ENCODE assay signal across 9 cellular contexts in genomic region chr5:155004138-155004744, GRCh38. TPM values are rescaled to one million over a fixed set of nuclear protein-coding genes. Genes with fewer than 3 reads are reported as not detected.
DNase-seq lines count a peak whose midpoint lies in the region; ATAC-seq and TF ChIP-seq lines count a peak whose summit lies in the region.
"Had no signal": no experiment of that assay in that cellular context is flagged by ENCODE, and none has a peak within 500 bp of the region (broad histone marks: within the 10 kb centered on the region; RNA-seq: fewer than 3 reads in every experiment).

No MANE protein-coding gene starts in this region.

- H4K91ac ChIP-seq in H9 (ENCODE audit: insufficient read length, low read depth, low read length): no peak overlapping the region

- CTCF ChIA-PET in activated CD8-positive, alpha-beta T cell treated with anti-CD3 and anti-CD28 coated beads for 36 hours (lab: Charles Lee): interaction anchor here (0.6 to 2.9 kb wide), 5 partner anchors 16 to 62 kb away, joined by 3 to 16 read pairs (median 3); no protein-coding TSS in a partner anchor

- no peak overlapping the region for H3K56ac ChIP-seq in H9 (ENCODE audit: insufficient read length, low read depth, low read length)

- no peak overlapping the region for H3T11ph ChIP-seq in H9 (ENCODE audit: low read length)

- peaks cover 2% of the 10 kb centered on the region in 2 experiments; a peak in 3 of 5 replicates for H3K9me3 Mint-ChIP-seq in H9
- no peaks in the 10 kb centered on the region for H3K9me3 Mint-ChIP-seq in activated CD8-positive, alpha-beta T cell treated with anti-CD3 and anti-CD28 coated beads for 36 hours
- no peaks in the 10 kb centered on the region for H3K9me3 Mint-ChIP-seq in T-helper 2 cell treated with Interferon-gamma antibody and Interleukin-4, amounts not matched to agents 5 μg/mL and 100 μg/mL, for 36 hours

- no CpG with 5 or more reads among the region's 11 CpGs for WGBS in H9 (ENCODE audit: extremely low coverage, insufficient read length, low lambda C conversion rate)

- H2AK5ac ChIP-seq in H9 (ENCODE audit: insufficient read length, low read length): no peak overlapping the region

- H3K27me3 Mint-ChIP-seq in H9 (ENCODE audit: low read depth): peaks cover 2% of the 10 kb centered on the region; the same call in 1 of the 2 replicates
- peaks cover 12% of the 10 kb centered on the region for H3K27me3 Mint-ChIP-seq in activated CD8-positive, alpha-beta T cell treated with anti-CD3 and anti-CD28 coated beads for 36 hours
- peaks cover 9% of the 10 kb centered on the region for H3K27me3 Mint-ChIP-seq in T-helper 2 cell treated with Interferon-gamma antibody and Interleukin-4, amounts not matched to agents 5 μg/mL and 100 μg/mL, for 36 hours (ENCODE audit: low read depth)

- no peak overlapping the region for H2BK15ac ChIP-seq in H9 (ENCODE audit: low read depth, low read length)

- H3K27me3 ChIP-seq in H9 (ENCODE audit: insufficient read depth, low read length): no peaks in the 10 kb centered on the region

- H3K36me3 Mint-ChIP-seq in H9 (ENCODE audit: insufficient read depth in 1 of 3, low read depth in 3 of 3): no peaks in the 10 kb centered on the region
- H3K36me3 Mint-ChIP-seq in activated CD8-positive, alpha-beta T cell treated with anti-CD3 and anti-CD28 coated beads for 36 hours (ENCODE audit: low read depth): no peaks in the 10 kb centered on the region
- H3K36me3 Mint-ChIP-seq in T-helper 2 cell treated with Interferon-gamma antibody and Interleukin-4, amounts not matched to agents 5 μg/mL and 100 μg/mL, for 36 hours (ENCODE audit: low read depth): no peaks in the 10 kb centered on the region

- H3K4me1 ChIP-seq in H9 (ENCODE audit: insufficient read depth, low read length): no peaks in the 10 kb centered on the region
- H3K4me1 ChIP-seq: HAP-1 had no signal

- H2AFZ ChIP-seq in H9 (ENCODE audit: low read length): no peak overlapping the region

- no peak overlapping the region for H3K4me2 ChIP-seq in H9 (ENCODE audit: insufficient read depth, insufficient read length, low read length)

- H3K4ac ChIP-seq in H9 (ENCODE audit: low read depth, low read length): no peak overlapping the region

- intact Hi-C loops in activated CD8-positive, alpha-beta T cell treated with anti-CD3 and anti-CD28 coated beads for 36 hours (cut with micrococcal nuclease): no loop called here

- H3K18ac ChIP-seq in H9 (ENCODE audit: insufficient read length, low read depth, low read length): no peak overlapping the region

- no peak overlapping the region for H2BK5ac ChIP-seq in H9 (ENCODE audit: insufficient read length, low read length)

- H3K79me2 ChIP-seq in H9 (ENCODE audit: insufficient read depth, low read length): no peaks in the 10 kb centered on the region

- peak; percentile 74 for TF ChIP-seq CTCF in H9 (conservative IDR thresholded peaks at IDR 0.05)
- peak; percentile 29 for TF ChIP-seq CTCF in activated CD8-positive, alpha-beta T cell treated with anti-CD3 and anti-CD28 coated beads for 36 hours (IDR thresholded peaks at IDR 0.05)

- H3K4me3 Mint-ChIP-seq in H9: no peak overlapping the region
- H3K4me3 Mint-ChIP-seq in activated CD8-positive, alpha-beta T cell treated with anti-CD3 and anti-CD28 coated beads for 36 hours: no peak overlapping the region
- H3K4me3 Mint-ChIP-seq in T-helper 2 cell treated with Interferon-gamma antibody and Interleukin-4, amounts not matched to agents 5 μg/mL and 100 μg/mL, for 36 hours: no peak overlapping the region

- H3K9me3 ChIP-seq in H9 (ENCODE audit: control insufficient read depth, low read depth, low read length): no peaks in the 10 kb centered on the region
- H3K9me3 ChIP-seq: HAP-1 had no signal

- no peaks in the 10 kb centered on the region for H4K20me1 ChIP-seq in H9 (ENCODE audit: control insufficient read depth, insufficient read depth, insufficient read length)

- H3K23me2 ChIP-seq in H9 (ENCODE audit: insufficient read length, low read depth, low read length, poor library complexity, severe bottlenecking): no peaks in the 10 kb centered on the region

- no peak overlapping the region for H2BK12ac ChIP-seq in H9 (ENCODE audit: insufficient read length, low read depth, low read length)

- no peak overlapping the region for H2BK20ac ChIP-seq in H9 (ENCODE audit: low read depth, low read length, poor library complexity, severe bottlenecking)

- no peak overlapping the region for H4K5ac ChIP-seq in H9 (ENCODE audit: insufficient read length, low read depth, low read length)

- H4K8ac ChIP-seq in H9 (replicated peaks; ENCODE audit: insufficient read length, low read depth, low read length): no peak overlapping the region

- no peaks in the 10 kb centered on the region for H3K79me1 ChIP-seq in H9 (ENCODE audit: insufficient read depth, low read depth, low read length, poor library complexity, severe bottlenecking)

- H3K9ac ChIP-seq in H9 (ENCODE audit: extremely low read depth, insufficient read length, low read length): no peak overlapping the region

- no peak overlapping the region for H3K27ac Mint-ChIP-seq in H9
- H3K27ac Mint-ChIP-seq in activated CD8-positive, alpha-beta T cell treated with anti-CD3 and anti-CD28 coated beads for 36 hours: no peak overlapping the region
- H3K27ac Mint-ChIP-seq in T-helper 2 cell treated with Interferon-gamma antibody and Interleukin-4, amounts not matched to agents 5 μg/mL and 100 μg/mL, for 36 hours: no peak overlapping the region

- peaks cover 3 to 10% of the 10 kb centered on the region in 2 experiments for H3K4me1 Mint-ChIP-seq in H9
- H3K4me1 Mint-ChIP-seq in activated CD8-positive, alpha-beta T cell treated with anti-CD3 and anti-CD28 coated beads for 36 hours (ENCODE audit: low read depth): no peaks in the 10 kb centered on the region
- peaks cover 4% of the 10 kb centered on the region for H3K4me1 Mint-ChIP-seq in T-helper 2 cell treated with Interferon-gamma antibody and Interleukin-4, amounts not matched to agents 5 μg/mL and 100 μg/mL, for 36 hours (ENCODE audit: low read depth)

- H3K27ac ChIP-seq in H9 (ENCODE audit: insufficient read length, low read depth, low read length): no peak overlapping the region

- POLR2A ChIA-PET in activated CD8-positive, alpha-beta T cell treated with anti-CD3 and anti-CD28 coated beads for 36 hours (lab: Charles Lee): no interaction called here

- H3K23ac ChIP-seq in H9 (ENCODE audit: insufficient read length, low read depth, low read length): no peak overlapping the region

- H3K14ac ChIP-seq in H9 (ENCODE audit: insufficient read depth, low read length): no peak overlapping the region

- DNase-seq in AML-193 (lab: John Stamatoyannopoulos, UW) (peak; percentile 6 to 10), H9 (peak; percentile 76), iris pigment epithelial cell (ENCODE audit: low read depth) (peak; percentile 29), inferior parietal cortex (ENCODE audit: extremely low spot score) (no peak), kidney glomerular epithelial cell (lab: John Stamatoyannopoulos, UW) (no peak), DMS79 (lab: John Stamatoyannopoulos, UW) (no peak)
- DNase-seq in activated CD8-positive, alpha-beta T cell treated with anti-CD3 and anti-CD28 coated beads for 36 hours: peak; percentile 49
- no peak for DNase-seq in T-helper 2 cell treated with Interferon-gamma antibody and Interleukin-4, amounts not matched to agents 5 μg/mL and 100 μg/mL, for 36 hours (ENCODE audit: low spot score)

- H2BK120ac ChIP-seq in H9 (ENCODE audit: low read depth, low read length, poor library complexity, severe bottlenecking): no peak overlapping the region

- ATAC-seq in activated CD8-positive, alpha-beta T cell treated with anti-CD3 and anti-CD28 coated beads for 36 hours: no peak

RNA-seq across cellular contexts. Expression of gene KIF4B, which starts 9.3 kb away (rescaled TPM):
- total RNA-seq in H9 (2021): 0.04 and 0.07 TPM in 2 replicates
- under 1 TPM in 1 of 2 experiments, not detected in 1; 0.11 TPM for total RNA-seq in activated CD8-positive, alpha-beta T cell treated with anti-CD3 and anti-CD28 coated beads for 36 hours

Comparison
In these comparisons a context has a peak if more than half of its experiments do, and no peak if none do; other contexts are left out.
1. DNase-seq: peak in AML-193 (2 of 2), H9 (single experiment), activated CD8-positive, alpha-beta T cell treated with anti-CD3 and anti-CD28 coated beads for 36 hours (single experiment) and iris pigment epithelial cell (single experiment); none in inferior parietal cortex (single experiment), T-helper 2 cell treated with Interferon-gamma antibody and Interleukin-4, amounts not matched to agents 5 μg/mL and 100 μg/mL, for 36 hours (single experiment), kidney glomerular epithelial cell (single experiment) and DMS79 (single experiment).